Comparison of ENCODE assay signal across 8 cellular contexts in genomic region chr1:113389356-113389952, GRCh38. TPM values are rescaled to one million over a fixed set of nuclear protein-coding genes. Genes with fewer than 3 reads are reported as not detected.
DNase-seq lines count a peak whose midpoint lies in the region; FAIRE-seq and TF ChIP-seq lines count a peak whose summit lies in the region.

No MANE protein-coding gene starts in this region.

- no peak for TF ChIP-seq EP300 in suprapubic skin (IDR thresholded peaks at IDR 0.05)

- intact Hi-C loops in activated CD4-positive, alpha-beta T cell treated with anti-CD3 and anti-CD28 coated beads, Interleukin-2, amount 10 ng/mL, durations not matched to agents 24 days and 14 days (cut with micrococcal nuclease), result no loop called here
- intact Hi-C loops in activated T-helper 2 cell treated with anti-CD3 and anti-CD28 coated beads, Interferon-gamma antibody, Interleukin-2, Interleukin-4, amounts not matched to agents 10 μg/mL and 5 μg/mL and 100 μg/mL, durations not matched to agents 14 hours and 24 hours and 36 hours (cut with micrococcal nuclease), result no loop called here
- intact Hi-C loops in kidney (cut with DNase I), result no loop called here

- peak overlapping the region; percentile 86 to 93 for H3K4me3 ChIP-seq in kidney (ENCODE audit: low read length in 2 of 2)
- peak overlapping the region; percentile 99 for H3K4me3 ChIP-seq in suprapubic skin

- peaks cover 3 to 8% of the 10 kb centered on the region in 2 donors for H3K4me1 ChIP-seq in kidney (ENCODE audit: control insufficient read depth in 1 of 2, insufficient read depth in 1 of 2, low read depth in 1 of 2, low read length in 2 of 2)
- peaks cover 39% of the 10 kb centered on the region for H3K4me1 ChIP-seq in suprapubic skin

- TF ChIP-seq POLR2A in suprapubic skin (IDR thresholded peaks at IDR 0.05), result no peak

- H3K9me3 ChIP-seq in kidney (ENCODE audit: control insufficient read depth in 1 of 2, low read length in 2 of 2) (no peaks in the 10 kb centered on the region), suprapubic skin (no peaks in the 10 kb centered on the region)

- peak overlapping the region; percentile 68 to 69 for H3K9ac ChIP-seq in kidney (ENCODE audit: low read length in 2 of 2)

- H3K27me3 ChIP-seq in suprapubic skin, result no peaks in the 10 kb centered on the region

- H3K27me3 Mint-ChIP-seq in activated CD4-positive, alpha-beta T cell treated with anti-CD3 and anti-CD28 coated beads, Interleukin-2, amount 10 ng/mL, durations not matched to agents 24 days and 14 days, result peaks cover 43% of the 10 kb centered on the region
- peaks cover 40% of the 10 kb centered on the region for H3K27me3 Mint-ChIP-seq in activated T-helper 2 cell treated with anti-CD3 and anti-CD28 coated beads, Interferon-gamma antibody, Interleukin-2, Interleukin-4, amounts not matched to agents 10 μg/mL and 5 μg/mL and 100 μg/mL, durations not matched to agents 14 hours and 24 hours and 36 hours (ENCODE audit: low read depth)

- H3K27ac ChIP-seq in kidney (ENCODE audit: low read depth in 2 of 2, low read length in 2 of 2), result peak overlapping the region; percentile 43 to 62
- peak overlapping the region; percentile 88 for H3K27ac ChIP-seq in suprapubic skin

- H3K27ac Mint-ChIP-seq in activated CD4-positive, alpha-beta T cell treated with anti-CD3 and anti-CD28 coated beads, Interleukin-2, amount 10 ng/mL, durations not matched to agents 24 days and 14 days, result peak overlapping the region; percentile 74
- no peak overlapping the region for H3K27ac Mint-ChIP-seq in activated T-helper 2 cell treated with anti-CD3 and anti-CD28 coated beads, Interferon-gamma antibody, Interleukin-2, Interleukin-4, amounts not matched to agents 10 μg/mL and 5 μg/mL and 100 μg/mL, durations not matched to agents 14 hours and 24 hours and 36 hours

- TF ChIP-seq CTCF in kidney (IDR thresholded peaks at IDR 0.05; ENCODE audit: borderline replicate concordance, extremely low read depth, insufficient read depth), result no peak
- no peak for TF ChIP-seq CTCF in suprapubic skin (IDR thresholded peaks at IDR 0.05)

- no peaks in the 10 kb centered on the region for H3K36me3 Mint-ChIP-seq in activated CD4-positive, alpha-beta T cell treated with anti-CD3 and anti-CD28 coated beads, Interleukin-2, amount 10 ng/mL, durations not matched to agents 24 days and 14 days (ENCODE audit: low read depth)
- no peaks in the 10 kb centered on the region for H3K36me3 Mint-ChIP-seq in activated T-helper 2 cell treated with anti-CD3 and anti-CD28 coated beads, Interferon-gamma antibody, Interleukin-2, Interleukin-4, amounts not matched to agents 10 μg/mL and 5 μg/mL and 100 μg/mL, durations not matched to agents 14 hours and 24 hours and 36 hours (ENCODE audit: low read depth)

- H3K4me1 Mint-ChIP-seq in activated CD4-positive, alpha-beta T cell treated with anti-CD3 and anti-CD28 coated beads, Interleukin-2, amount 10 ng/mL, durations not matched to agents 24 days and 14 days, result peaks cover 28% of the 10 kb centered on the region
- H3K4me1 Mint-ChIP-seq in activated T-helper 2 cell treated with anti-CD3 and anti-CD28 coated beads, Interferon-gamma antibody, Interleukin-2, Interleukin-4, amounts not matched to agents 10 μg/mL and 5 μg/mL and 100 μg/mL, durations not matched to agents 14 hours and 24 hours and 36 hours (ENCODE audit: low read depth), result peaks cover 26% of the 10 kb centered on the region

- FAIRE-seq in kidney (lab: Jason Lieb, UNC), result no peak

- no peaks in the 10 kb centered on the region for H3K36me3 ChIP-seq in kidney (ENCODE audit: control insufficient read depth in 1 of 2, insufficient read depth in 2 of 2, low read length in 2 of 2)
- no peaks in the 10 kb centered on the region for H3K36me3 ChIP-seq in suprapubic skin

- 3% methylated on average over 13 of the region's 13 CpGs for WGBS in suprapubic skin

- peaks cover 3% of the 10 kb centered on the region for H3K9me3 Mint-ChIP-seq in activated CD4-positive, alpha-beta T cell treated with anti-CD3 and anti-CD28 coated beads, Interleukin-2, amount 10 ng/mL, durations not matched to agents 24 days and 14 days
- H3K9me3 Mint-ChIP-seq in activated T-helper 2 cell treated with anti-CD3 and anti-CD28 coated beads, Interferon-gamma antibody, Interleukin-2, Interleukin-4, amounts not matched to agents 10 μg/mL and 5 μg/mL and 100 μg/mL, durations not matched to agents 14 hours and 24 hours and 36 hours, result peaks cover 3% of the 10 kb centered on the region

- peak overlapping the region; percentile 90 for H3K4me3 Mint-ChIP-seq in activated CD4-positive, alpha-beta T cell treated with anti-CD3 and anti-CD28 coated beads, Interleukin-2, amount 10 ng/mL, durations not matched to agents 24 days and 14 days
- H3K4me3 Mint-ChIP-seq in activated T-helper 2 cell treated with anti-CD3 and anti-CD28 coated beads, Interferon-gamma antibody, Interleukin-2, Interleukin-4, amounts not matched to agents 10 μg/mL and 5 μg/mL and 100 μg/mL, durations not matched to agents 14 hours and 24 hours and 36 hours (ENCODE audit: low read depth), result peak overlapping the region; percentile 88

- no peak for DNase-seq in activated CD4-positive, alpha-beta T cell treated with anti-CD3 and anti-CD28 coated beads, Interleukin-2, amount 10 ng/mL, durations not matched to agents 24 days and 14 days
- no peak for DNase-seq in activated CD4-positive, alpha-beta T cell treated with anti-CD3 and anti-CD28 coated beads for 1 hour
- DNase-seq in activated T-helper 2 cell treated with anti-CD3 and anti-CD28 coated beads, Interferon-gamma antibody, Interleukin-2, Interleukin-4, amounts not matched to agents 10 μg/mL and 5 μg/mL and 100 μg/mL, durations not matched to agents 14 hours and 24 hours and 36 hours (ENCODE audit: low spot score), result no peak
- DNase-seq in kidney (no peak), suprapubic skin (ENCODE audit: low spot score in 2 of 2) (no peak), NCI-H82 (lab: John Stamatoyannopoulos, UW) (no peak), NCI-H1417 treated with DMSO at 0.1 percent for 48 hours (lab: John Stamatoyannopoulos, UW) (no peak), NCI-H2196 (lab: John Stamatoyannopoulos, UW; ENCODE audit: unreplicated experiment) (no peak)

RNA-seq across cellular contexts. Expression of gene MAGI3, which starts 0.9 kb away (rescaled TPM):
- total RNA-seq in activated CD4-positive, alpha-beta T cell treated with anti-CD3 and anti-CD28 coated beads, Interleukin-2, amount 10 ng/mL, durations not matched to agents 24 days and 14 days, result 3.7 and 3.8 TPM in 2 replicates
- total RNA-seq in activated T-helper 2 cell treated with anti-CD3 and anti-CD28 coated beads, Interferon-gamma antibody, Interleukin-2, Interleukin-4, amounts not matched to agents 10 μg/mL and 5 μg/mL and 100 μg/mL, durations not matched to agents 14 hours and 24 hours and 36 hours, result 4.1 and 4.4 TPM in 2 replicates
- 25.9 TPM for total RNA-seq in kidney
- 5.6 TPM for polyA plus RNA-seq in kidney (ENCODE audit: insufficient read depth, low read depth, low replicate concordance)
- total RNA-seq in suprapubic skin, result 10 to 100 TPM in 2 of 4 donors, 1 to 10 TPM in 2; 8.3 to 18.8 (median 10.7) TPM
